ENCODE assay signal across 1 cellular context in genomic region chr12:57744777-57745484, GRCh38.
A peak's percentile ranks its signal among the peaks of the same experiment; 100 is the strongest.
TF ChIP-seq lines count a peak whose summit lies in the region.

A gene with protein sequence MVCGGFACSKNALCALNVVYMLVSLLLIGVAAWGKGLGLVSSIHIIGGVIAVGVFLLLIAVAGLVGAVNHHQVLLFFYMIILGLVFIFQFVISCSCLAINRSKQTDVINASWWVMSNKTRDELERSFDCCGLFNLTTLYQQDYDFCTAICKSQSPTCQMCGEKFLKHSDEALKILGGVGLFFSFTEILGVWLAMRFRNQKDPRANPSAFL (plus strand): TSS chr12:57745039. CDS start chr12:57745155, 116 bp downstream.

TF ChIP-seq in HepG2, 621 proteins besides CTCF, POLR2A, EP300 and RAD21 (continued from another document and continues in another):
- TF ChIP-seq, protein P1, sequence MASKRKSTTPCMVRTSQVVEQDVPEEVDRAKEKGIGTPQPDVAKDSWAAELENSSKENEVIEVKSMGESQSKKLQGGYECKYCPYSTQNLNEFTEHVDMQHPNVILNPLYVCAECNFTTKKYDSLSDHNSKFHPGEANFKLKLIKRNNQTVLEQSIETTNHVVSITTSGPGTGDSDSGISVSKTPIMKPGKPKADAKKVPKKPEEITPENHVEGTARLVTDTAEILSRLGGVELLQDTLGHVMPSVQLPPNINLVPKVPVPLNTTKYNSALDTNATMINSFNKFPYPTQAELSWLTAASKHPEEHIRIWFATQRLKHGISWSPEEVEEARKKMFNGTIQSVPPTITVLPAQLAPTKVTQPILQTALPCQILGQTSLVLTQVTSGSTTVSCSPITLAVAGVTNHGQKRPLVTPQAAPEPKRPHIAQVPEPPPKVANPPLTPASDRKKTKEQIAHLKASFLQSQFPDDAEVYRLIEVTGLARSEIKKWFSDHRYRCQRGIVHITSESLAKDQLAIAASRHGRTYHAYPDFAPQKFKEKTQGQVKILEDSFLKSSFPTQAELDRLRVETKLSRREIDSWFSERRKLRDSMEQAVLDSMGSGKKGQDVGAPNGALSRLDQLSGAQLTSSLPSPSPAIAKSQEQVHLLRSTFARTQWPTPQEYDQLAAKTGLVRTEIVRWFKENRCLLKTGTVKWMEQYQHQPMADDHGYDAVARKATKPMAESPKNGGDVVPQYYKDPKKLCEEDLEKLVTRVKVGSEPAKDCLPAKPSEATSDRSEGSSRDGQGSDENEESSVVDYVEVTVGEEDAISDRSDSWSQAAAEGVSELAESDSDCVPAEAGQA (IDR thresholded peaks at IDR 0.05; ENCODE audit: low read depth): no peak
- TF ChIP-seq, protein P1 (CRISPR knock-in tag; IDR thresholded peaks at IDR 0.05; ENCODE audit: borderline replicate concordance): no peak
- TF ChIP-seq SRSF9 (IDR thresholded peaks at IDR 0.05; ENCODE audit: borderline replicate concordance, insufficient read depth, low read depth, low read length, poor library complexity, severe bottlenecking) (no peak), ZNF724P (CRISPR knock-in tag; IDR thresholded peaks at IDR 0.05; ENCODE audit: borderline replicate concordance) (no peak), ZFAT (CRISPR knock-in tag; conservative IDR thresholded peaks at IDR 0.05) (no peak), MEIS1 (CRISPR knock-in tag; IDR thresholded peaks at IDR 0.05; ENCODE audit: borderline replicate concordance) (no peak), U2AF2 (IDR thresholded peaks at IDR 0.05; ENCODE audit: low read depth, low read length) (0 out of 2 replicates have a peak, but pooled peaks have one; percentile 45), ZNF569 (CRISPR knock-in tag; IDR thresholded peaks at IDR 0.05; ENCODE audit: borderline replicate concordance) (no peak), MTERF4 (CRISPR knock-in tag; IDR thresholded peaks at IDR 0.05) (no peak), ZNF746 (CRISPR knock-in tag; IDR thresholded peaks at IDR 0.05) (no peak), ZNF329 (CRISPR knock-in tag; IDR thresholded peaks at IDR 0.05; ENCODE audit: low read depth) (no peak), GTF3A (CRISPR knock-in tag; conservative IDR thresholded peaks at IDR 0.05) (no peak), ZNF460 (CRISPR knock-in tag; IDR thresholded peaks at IDR 0.05; ENCODE audit: borderline replicate concordance) (no peak), ZNF543 (CRISPR knock-in tag; IDR thresholded peaks at IDR 0.05) (no peak), POLR2AphosphoS2 (IDR thresholded peaks at IDR 0.05; ENCODE audit: low read depth, low read length) (no peak; the same call in 1 of the 2 replicates), ZFP37 (CRISPR knock-in tag; IDR thresholded peaks at IDR 0.05; ENCODE audit: borderline replicate concordance) (no peak), CERS6 (CRISPR knock-in tag; IDR thresholded peaks at IDR 0.05) (no peak), ATF6 (CRISPR knock-in tag; conservative IDR thresholded peaks at IDR 0.05) (no peak), GFI1 (CRISPR knock-in tag; IDR thresholded peaks at IDR 0.05; ENCODE audit: borderline replicate concordance) (no peak), ZNF343 (CRISPR knock-in tag; IDR thresholded peaks at IDR 0.05) (no peak), ZNF749 (CRISPR knock-in tag; IDR thresholded peaks at IDR 0.05; ENCODE audit: borderline replicate concordance) (no peak), HIVEP1 (CRISPR knock-in tag; IDR thresholded peaks at IDR 0.05) (0 out of 2 replicates have a peak, but pooled peaks have one; percentile 54), ZNF512 (CRISPR knock-in tag; IDR thresholded peaks at IDR 0.05) (no peak), SRY (CRISPR knock-in tag; IDR thresholded peaks at IDR 0.05) (peak; percentile 56; the same call in 1 of the 2 replicates), TCF12 (IDR thresholded peaks at IDR 0.05) (no peak), TCF12 (CRISPR knock-in tag; IDR thresholded peaks at IDR 0.05) (no peak), PCBP1 (IDR thresholded peaks at IDR 0.05; ENCODE audit: borderline replicate concordance, low read depth, low read length) (0 out of 2 replicates have a peak, but pooled peaks have one; percentile 27), TBL1XR1 (IDR thresholded peaks at IDR 0.05; ENCODE audit: borderline replicate concordance, low read length, partially characterized antibody) (no peak), SIX4 (CRISPR knock-in tag; IDR thresholded peaks at IDR 0.05) (no peak), ZNF780A (CRISPR knock-in tag; IDR thresholded peaks at IDR 0.05) (no peak), SALL1 (CRISPR knock-in tag; IDR thresholded peaks at IDR 0.05) (0 out of 2 replicates have a peak, but pooled peaks have one; percentile 40), HBP1 (CRISPR knock-in tag; IDR thresholded peaks at IDR 0.05; ENCODE audit: low read depth) (0 out of 2 replicates have a peak, but pooled peaks have one; percentile 44), AFF4 (CRISPR knock-in tag; IDR thresholded peaks at IDR 0.05) (no peak), ZNF777 (CRISPR knock-in tag; IDR thresholded peaks at IDR 0.05) (no peak), DMTF1 (CRISPR knock-in tag; IDR thresholded peaks at IDR 0.05) (no peak), SNAPC5 (CRISPR knock-in tag; IDR thresholded peaks at IDR 0.05; ENCODE audit: borderline replicate concordance) (no peak), ZFX (CRISPR knock-in tag; IDR thresholded peaks at IDR 0.05; ENCODE audit: low read depth) (peak; percentile 77), GABPB1 (CRISPR knock-in tag; IDR thresholded peaks at IDR 0.05) (peak; percentile 77)
- TF ChIP-seq, protein P2, sequence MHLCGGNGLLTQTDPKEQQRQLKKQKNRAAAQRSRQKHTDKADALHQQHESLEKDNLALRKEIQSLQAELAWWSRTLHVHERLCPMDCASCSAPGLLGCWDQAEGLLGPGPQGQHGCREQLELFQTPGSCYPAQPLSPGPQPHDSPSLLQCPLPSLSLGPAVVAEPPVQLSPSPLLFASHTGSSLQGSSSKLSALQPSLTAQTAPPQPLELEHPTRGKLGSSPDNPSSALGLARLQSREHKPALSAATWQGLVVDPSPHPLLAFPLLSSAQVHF (CRISPR knock-in tag; IDR thresholded peaks at IDR 0.05): no peak
